9 cellular contexts compared by ENCODE assay signal in the genomic region with DNA sequence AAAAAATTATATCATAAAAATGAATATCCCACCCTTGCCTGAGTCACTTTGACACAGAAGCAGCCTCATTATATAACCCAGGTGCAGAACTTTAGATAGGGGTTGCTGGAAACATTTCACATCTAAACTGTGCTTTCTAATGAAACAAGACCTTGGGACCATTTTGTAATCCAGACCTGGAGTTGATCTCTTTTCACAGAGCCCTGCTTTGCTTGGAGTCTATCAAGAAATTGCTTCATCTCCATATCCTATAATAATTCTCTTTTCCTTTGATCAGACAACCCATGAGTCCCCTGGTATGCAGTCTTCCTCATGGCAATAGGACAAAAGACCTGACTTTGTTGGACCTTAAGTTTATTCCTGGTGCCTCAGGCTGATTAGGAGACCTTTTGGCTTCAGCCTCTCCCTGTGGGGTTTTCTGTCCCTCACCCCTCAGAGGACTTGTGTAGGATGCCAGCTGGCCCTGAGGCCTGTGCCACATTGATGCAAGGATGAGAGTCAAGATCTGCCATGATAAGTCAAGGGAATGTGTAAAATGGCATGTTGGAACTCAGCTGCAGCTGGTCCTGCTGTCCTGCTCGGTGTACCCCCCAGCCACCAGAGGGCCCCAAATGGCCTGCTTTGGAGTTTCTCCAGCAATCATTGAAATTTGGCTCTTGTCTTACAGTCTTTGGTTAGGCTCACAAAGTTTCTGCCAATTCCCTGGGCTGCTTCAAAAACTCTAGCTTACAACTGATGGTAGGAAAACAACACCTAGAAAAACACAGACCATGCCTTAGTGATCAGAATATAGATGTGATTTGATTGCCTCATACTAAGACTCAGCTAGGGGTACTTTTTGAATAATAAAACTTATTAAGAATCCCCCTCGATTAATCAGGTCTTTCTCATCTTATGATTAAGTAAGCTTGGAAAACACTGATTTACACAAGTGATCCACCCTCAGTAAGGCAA.
DNase-seq lines count a peak whose midpoint lies in the region; ATAC-seq, FAIRE-seq and TF ChIP-seq lines count a peak whose summit lies in the region.
"Had no signal": no experiment of that assay in that cellular context is flagged by ENCODE, and none has a peak within 500 bp of the region (broad histone marks: within the 10 kb centered on the region; RNA-seq: fewer than 3 reads in every experiment).

No MANE protein-coding gene starts in this region.

- peaks cover 8 to 21% of the 10 kb centered on the region in 2 donors for H3K27me3 Mint-ChIP-seq in natural killer cell (ENCODE audit: low read depth in 2 of 2)

- H3K4me1 Mint-ChIP-seq in natural killer cell, result peaks cover 11 to 16% of the 10 kb centered on the region in 2 donors

- no peaks in the 10 kb centered on the region for H3K9me3 ChIP-seq in SU-DHL-6 (ENCODE audit: insufficient read depth, low read length)

- DNase-seq in D721Med (ENCODE audit: insufficient read length, low spot score) (no peak), HK-2 (ENCODE audit: unreplicated experiment) (peak; percentile 49), epithelial cell of proximal tubule (ENCODE audit: low read depth) (no peak), natural killer cell (no peak)
- no peak for DNase-seq in activated CD4-positive, CD25-positive, alpha-beta regulatory T cell treated with anti-CD3 and anti-CD28 coated beads, Interleukin-2, amount 50 U/mL, for 72 hours

- no peak for FAIRE-seq in D721Med (lab: Jason Lieb, UNC)

- H3K4me2 ChIP-seq in SU-DHL-6 (ENCODE audit: low read depth, low read length, poor library complexity, severe bottlenecking), result no peak overlapping the region

- H3K36me3 Mint-ChIP-seq in natural killer cell, result no peaks in the 10 kb centered on the region

- H3K9me2 ChIP-seq in SU-DHL-6 (replicated peaks; ENCODE audit: insufficient read depth, low read length), result no peaks in the 10 kb centered on the region

- no peaks in the 10 kb centered on the region for H3K27me3 ChIP-seq in SU-DHL-6 (ENCODE audit: low read length)

- no peak overlapping the region for H3K4me3 Mint-ChIP-seq in natural killer cell
- H3K4me3 Mint-ChIP-seq: naive thymus-derived CD4-positive, alpha-beta T cell had no signal

- H3K4me3 ChIP-seq in SU-DHL-6 (ENCODE audit: insufficient read depth, low read length, poor library complexity, severe bottlenecking) (no peak overlapping the region), epithelial cell of proximal tubule (ENCODE audit: low read depth, low read length) (no peak overlapping the region)

- H2AFZ ChIP-seq in SU-DHL-6 (ENCODE audit: low read depth, low read length, severe bottlenecking), result no peak overlapping the region

- ATAC-seq in natural killer cell, result peak in 1 of 3 donors; percentile 34
- ATAC-seq in GM19035 (IDR thresholded peaks at IDR 0.05; ENCODE audit: unreplicated experiment), result no peak
- no peak for ATAC-seq in HG03097 (IDR thresholded peaks at IDR 0.05; ENCODE audit: low FRiP score, unreplicated experiment)
- ATAC-seq: naive thymus-derived CD4-positive, alpha-beta T cell had no signal

- H3K27ac Mint-ChIP-seq in natural killer cell, result no peak overlapping the region
- H3K27ac Mint-ChIP-seq: naive thymus-derived CD4-positive, alpha-beta T cell had no signal

- H3F3A ChIP-seq in SU-DHL-6 (ENCODE audit: insufficient read depth), result no peaks in the 10 kb centered on the region

- intact Hi-C loops in natural killer cell (cut with micrococcal nuclease), result no loop called here

- peak; percentile 44 for TF ChIP-seq CTCF in D721Med (IDR thresholded peaks at IDR 0.05; ENCODE audit: insufficient read depth, missing control alignments)
- peak; percentile 33 for TF ChIP-seq CTCF in SU-DHL-6 (IDR thresholded peaks at IDR 0.05; ENCODE audit: insufficient read depth, low read length, poor library complexity, severe bottlenecking)
- peak; percentile 85 for TF ChIP-seq CTCF in epithelial cell of proximal tubule (conservative IDR thresholded peaks at IDR 0.05; ENCODE audit: low read depth, low read length)
- TF ChIP-seq CTCF in natural killer cell (IDR thresholded peaks at IDR 0.05), result peak; percentile 13

- no peak overlapping the region for H3K27ac ChIP-seq in SU-DHL-6 (ENCODE audit: low read depth, low read length)

- H3K79me2 ChIP-seq in SU-DHL-6 (ENCODE audit: insufficient read depth, low read length), result no peaks in the 10 kb centered on the region

- no peaks in the 10 kb centered on the region for H3K9me3 Mint-ChIP-seq in natural killer cell

- no peak overlapping the region for H3K9ac ChIP-seq in SU-DHL-6 (ENCODE audit: low read length)

- H4K20me1 ChIP-seq in SU-DHL-6 (ENCODE audit: low read depth, low read length), result no peaks in the 10 kb centered on the region

- H3K36me3 ChIP-seq in SU-DHL-6 (ENCODE audit: low read length), result no peaks in the 10 kb centered on the region

Comparison
In these comparisons a context has a peak if more than half of its experiments do, and no peak if none do; other contexts are left out.
1. CTCF ChIP-seq: peak in every context shown above with its lines; median percentile 85 in epithelial cell of proximal tubule; 44 in D721Med; 33 in SU-DHL-6; 13 in natural killer cell.